In genomic region chr2:42342795-42343241, GRCh38 we compare ENCODE assay signal across 2 cellular contexts.
TF ChIP-seq lines count a peak whose summit lies in the region.

No MANE protein-coding gene starts in this region.

TF ChIP-seq in HCT116, 20 proteins besides CTCF, POLR2A, EP300 and RAD21:
- TF ChIP-seq ZFX (IDR thresholded peaks at IDR 0.05) (no peak), ELF1 (IDR thresholded peaks at IDR 0.05; ENCODE audit: borderline replicate concordance, low read depth) (no peak), ZBTB33 (IDR thresholded peaks at IDR 0.05; ENCODE audit: extremely low read depth, insufficient replicate concordance, low read length) (no peak), EGR1 (IDR thresholded peaks at IDR 0.05; ENCODE audit: low read depth) (no peak)

TF ChIP-seq in HepG2, 621 proteins besides CTCF, POLR2A, EP300 and RAD21 (continues in another document):
- TF ChIP-seq HOMEZ (CRISPR knock-in tag; IDR thresholded peaks at IDR 0.05; ENCODE audit: low read depth) (0 out of 2 replicates have a peak, but pooled peaks have one; percentile 35), ATAD3A (CRISPR knock-in tag; IDR thresholded peaks at IDR 0.05) (no peak), PPARG (CRISPR knock-in tag; conservative IDR thresholded peaks at IDR 0.05) (no peak), EED (CRISPR knock-in tag; IDR thresholded peaks at IDR 0.05) (peak; percentile 55; the same call in 1 of the 2 replicates), ZNF777 (CRISPR knock-in tag; IDR thresholded peaks at IDR 0.05) (no peak), SAFB2 (CRISPR knock-in tag; IDR thresholded peaks at IDR 0.05; ENCODE audit: borderline replicate concordance, low read depth) (0 out of 2 replicates have a peak, but pooled peaks have one; percentile 29), AKAP8 (CRISPR knock-in tag; IDR thresholded peaks at IDR 0.05) (0 out of 2 replicates have a peak, but pooled peaks have one; percentile 31), ZNF615 (CRISPR knock-in tag; IDR thresholded peaks at IDR 0.05; ENCODE audit: borderline replicate concordance) (peak; percentile 69; the same call in 1 of the 2 replicates), HNRNPH1 (optimal IDR thresholded peaks at IDR 0.05; ENCODE audit: low read depth, low read length) (peak; percentile 3), XBP1 (CRISPR knock-in tag; IDR thresholded peaks at IDR 0.05) (no peak), ZNF550 (CRISPR knock-in tag; IDR thresholded peaks at IDR 0.05; ENCODE audit: borderline replicate concordance) (0 out of 2 replicates have a peak, but pooled peaks have one; percentile 87), NFYC (CRISPR knock-in tag; IDR thresholded peaks at IDR 0.05) (no peak), PRMT3 (CRISPR knock-in tag; IDR thresholded peaks at IDR 0.05; ENCODE audit: borderline replicate concordance, low read depth) (0 out of 2 replicates have a peak, but pooled peaks have one; percentile 69), NR2F2 (IDR thresholded peaks at IDR 0.05; ENCODE audit: borderline replicate concordance, low read depth) (no peak), ZKSCAN1 (IDR thresholded peaks at IDR 0.05; ENCODE audit: low read length) (no peak), ZBTB21 (CRISPR knock-in tag; IDR thresholded peaks at IDR 0.05) (0 out of 2 replicates have a peak, but pooled peaks have one; percentile 16), UBTF (CRISPR knock-in tag; IDR thresholded peaks at IDR 0.05) (peak; percentile 17; the same call in 1 of the 2 replicates), ATRX (CRISPR knock-in tag; IDR thresholded peaks at IDR 0.05; ENCODE audit: borderline replicate concordance) (no peak), HNF4A (CRISPR knock-in tag; IDR thresholded peaks at IDR 0.05) (no peak), GATA4 (IDR thresholded peaks at IDR 0.05; ENCODE audit: borderline replicate concordance, low read depth) (no peak), ZNF567 (CRISPR knock-in tag; IDR thresholded peaks at IDR 0.05; ENCODE audit: borderline replicate concordance) (no peak), ZNF878 (CRISPR knock-in tag; IDR thresholded peaks at IDR 0.05) (peak; percentile 79; the same call in 1 of the 2 replicates), ATF4 (CRISPR knock-in tag; IDR thresholded peaks at IDR 0.05) (no peak), SMAD1 (CRISPR knock-in tag; IDR thresholded peaks at IDR 0.05; ENCODE audit: borderline replicate concordance, low read depth) (no peak), ZC3H13 (CRISPR knock-in tag; IDR thresholded peaks at IDR 0.05) (peak; percentile 11; the same call in 1 of the 2 replicates), PCBP1 (IDR thresholded peaks at IDR 0.05; ENCODE audit: borderline replicate concordance, low read depth, low read length) (no peak), ZFY (CRISPR knock-in tag; IDR thresholded peaks at IDR 0.05) (no peak), ZNF687 (CRISPR knock-in tag; IDR thresholded peaks at IDR 0.05) (peak; percentile 77), ZNF121 (CRISPR knock-in tag; IDR thresholded peaks at IDR 0.05) (no peak), MTF1 (CRISPR knock-in tag; IDR thresholded peaks at IDR 0.05) (no peak), PHF8 (CRISPR knock-in tag; IDR thresholded peaks at IDR 0.05) (no peak), ZBTB38 (CRISPR knock-in tag; IDR thresholded peaks at IDR 0.05) (peak; percentile 49; the same call in 1 of the 2 replicates), TEAD2 (CRISPR knock-in tag; IDR thresholded peaks at IDR 0.05) (peak; percentile 42; the same call in 1 of the 2 replicates), POLR2G (IDR thresholded peaks at IDR 0.05; ENCODE audit: low read depth, low read length) (peak; percentile 18; the same call in 1 of the 2 replicates), DDIT3 (CRISPR knock-in tag; IDR thresholded peaks at IDR 0.05) (no peak), KDM6A (CRISPR knock-in tag; IDR thresholded peaks at IDR 0.05; ENCODE audit: low read depth) (no peak), KLF6 (CRISPR knock-in tag; IDR thresholded peaks at IDR 0.05) (no peak)
- TF ChIP-seq, protein P1, sequence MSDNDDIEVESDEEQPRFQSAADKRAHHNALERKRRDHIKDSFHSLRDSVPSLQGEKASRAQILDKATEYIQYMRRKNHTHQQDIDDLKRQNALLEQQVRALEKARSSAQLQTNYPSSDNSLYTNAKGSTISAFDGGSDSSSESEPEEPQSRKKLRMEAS (IDR thresholded peaks at IDR 0.05): 0 out of 2 replicates have a peak, but pooled peaks have one; percentile 4
- TF ChIP-seq, protein P2, sequence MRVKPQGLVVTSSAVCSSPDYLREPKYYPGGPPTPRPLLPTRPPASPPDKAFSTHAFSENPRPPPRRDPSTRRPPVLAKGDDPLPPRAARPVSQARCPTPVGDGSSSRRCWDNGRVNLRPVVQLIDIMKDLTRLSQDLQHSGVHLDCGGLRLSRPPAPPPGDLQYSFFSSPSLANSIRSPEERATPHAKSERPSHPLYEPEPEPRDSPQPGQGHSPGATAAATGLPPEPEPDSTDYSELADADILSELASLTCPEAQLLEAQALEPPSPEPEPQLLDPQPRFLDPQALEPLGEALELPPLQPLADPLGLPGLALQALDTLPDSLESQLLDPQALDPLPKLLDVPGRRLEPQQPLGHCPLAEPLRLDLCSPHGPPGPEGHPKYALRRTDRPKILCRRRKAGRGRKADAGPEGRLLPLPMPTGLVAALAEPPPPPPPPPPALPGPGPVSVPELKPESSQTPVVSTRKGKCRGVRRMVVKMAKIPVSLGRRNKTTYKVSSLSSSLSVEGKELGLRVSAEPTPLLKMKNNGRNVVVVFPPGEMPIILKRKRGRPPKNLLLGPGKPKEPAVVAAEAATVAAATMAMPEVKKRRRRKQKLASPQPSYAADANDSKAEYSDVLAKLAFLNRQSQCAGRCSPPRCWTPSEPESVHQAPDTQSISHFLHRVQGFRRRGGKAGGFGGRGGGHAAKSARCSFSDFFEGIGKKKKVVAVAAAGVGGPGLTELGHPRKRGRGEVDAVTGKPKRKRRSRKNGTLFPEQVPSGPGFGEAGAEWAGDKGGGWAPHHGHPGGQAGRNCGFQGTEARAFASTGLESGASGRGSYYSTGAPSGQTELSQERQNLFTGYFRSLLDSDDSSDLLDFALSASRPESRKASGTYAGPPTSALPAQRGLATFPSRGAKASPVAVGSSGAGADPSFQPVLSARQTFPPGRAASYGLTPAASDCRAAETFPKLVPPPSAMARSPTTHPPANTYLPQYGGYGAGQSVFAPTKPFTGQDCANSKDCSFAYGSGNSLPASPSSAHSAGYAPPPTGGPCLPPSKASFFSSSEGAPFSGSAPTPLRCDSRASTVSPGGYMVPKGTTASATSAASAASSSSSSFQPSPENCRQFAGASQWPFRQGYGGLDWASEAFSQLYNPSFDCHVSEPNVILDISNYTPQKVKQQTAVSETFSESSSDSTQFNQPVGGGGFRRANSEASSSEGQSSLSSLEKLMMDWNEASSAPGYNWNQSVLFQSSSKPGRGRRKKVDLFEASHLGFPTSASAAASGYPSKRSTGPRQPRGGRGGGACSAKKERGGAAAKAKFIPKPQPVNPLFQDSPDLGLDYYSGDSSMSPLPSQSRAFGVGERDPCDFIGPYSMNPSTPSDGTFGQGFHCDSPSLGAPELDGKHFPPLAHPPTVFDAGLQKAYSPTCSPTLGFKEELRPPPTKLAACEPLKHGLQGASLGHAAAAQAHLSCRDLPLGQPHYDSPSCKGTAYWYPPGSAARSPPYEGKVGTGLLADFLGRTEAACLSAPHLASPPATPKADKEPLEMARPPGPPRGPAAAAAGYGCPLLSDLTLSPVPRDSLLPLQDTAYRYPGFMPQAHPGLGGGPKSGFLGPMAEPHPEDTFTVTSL (CRISPR knock-in tag; IDR thresholded peaks at IDR 0.05; ENCODE audit: borderline replicate concordance): no peak; the same call in 1 of the 2 replicates
- TF ChIP-seq, protein P3, sequence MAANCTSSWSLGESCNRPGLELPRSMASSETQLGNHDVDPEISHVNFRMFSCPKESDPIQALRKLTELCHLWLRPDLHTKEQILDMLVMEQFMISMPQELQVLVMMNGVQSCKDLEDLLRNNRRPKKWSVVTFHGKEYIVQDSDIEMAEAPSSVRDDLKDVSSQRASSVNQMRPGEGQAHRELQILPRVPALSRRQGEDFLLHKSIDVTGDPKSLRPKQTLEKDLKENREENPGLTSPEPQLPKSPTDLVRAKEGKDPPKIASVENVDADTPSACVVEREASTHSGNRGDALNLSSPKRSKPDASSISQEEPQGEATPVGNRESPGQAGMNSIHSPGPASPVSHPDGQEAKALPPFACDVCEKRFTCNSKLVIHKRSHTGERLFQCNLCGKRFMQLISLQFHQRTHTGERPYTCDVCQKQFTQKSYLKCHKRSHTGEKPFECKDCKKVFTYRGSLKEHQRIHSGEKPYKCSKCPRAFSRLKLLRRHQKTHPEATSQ (CRISPR knock-in tag; IDR thresholded peaks at IDR 0.05; ENCODE audit: borderline replicate concordance): no peak
